Comparison of ENCODE assay signal across 21 cellular contexts in genomic region chr16:53780051-53780450, GRCh38.
DNase-seq lines count a peak whose midpoint lies in the region; ATAC-seq and TF ChIP-seq lines count a peak whose summit lies in the region.
"Had no signal": no experiment of that assay in that cellular context is flagged by ENCODE, and none has a peak within 500 bp of the region (broad histone marks: within the 10 kb centered on the region; RNA-seq: fewer than 3 reads in every experiment).

No MANE protein-coding gene starts in this region.

- ATAC-seq in mucosa of descending colon, result peak; percentile 85
- peak; percentile 67 for ATAC-seq in upper lobe of right lung
- no peak for ATAC-seq in GM21528 (IDR thresholded peaks at IDR 0.05; ENCODE audit: low FRiP score, unreplicated experiment)
- no peak for ATAC-seq in HG03442 (IDR thresholded peaks at IDR 0.05; ENCODE audit: unreplicated experiment)
- ATAC-seq: activated CD4-positive, CD25-positive, alpha-beta regulatory T cell treated with anti-CD3 and anti-CD28 coated beads, Interleukin-2, amount 50 U/mL, for 24 hours; activated naive CD8-positive, alpha-beta T cell treated with anti-CD3 and anti-CD28 coated beads, Interleukin-2, amount 50 U/mL, for 24 hours; stimulated activated effector memory CD8-positive, alpha-beta T cell treated with anti-CD3 and anti-CD28 coated beads, Interleukin-12 subunit alpha, Interleukin-12 subunit beta, amount 100 ng/mL, for 72 hours had no signal

- TF ChIP-seq CTCF in mucosa of descending colon (IDR thresholded peaks at IDR 0.05), result no peak
- no peak for TF ChIP-seq CTCF in upper lobe of right lung (IDR thresholded peaks at IDR 0.05)

- no peaks in the 10 kb centered on the region for H3K27me3 ChIP-seq in upper lobe of right lung

- no peak overlapping the region for H3K4me3 Mint-ChIP-seq in activated naive CD4-positive, alpha-beta T cell treated with anti-CD3 and anti-CD28 coated beads, Interleukin-2, amount 50 U/mL, for 24 hours
- H3K4me3 Mint-ChIP-seq: activated naive CD8-positive, alpha-beta T cell treated with anti-CD3 and anti-CD28 coated beads, Interleukin-2, amount 50 U/mL, for 24 hours; activated T-helper 1 cell treated with anti-CD3 and anti-CD28 coated beads, Interleukin-12 subunit alpha, Interleukin-12 subunit beta, Interleukin-2, Interleukin-4 antibody, amounts not matched to agents 30 ng/mL and 10 ng/mL and 1 ng/mL, durations not matched to agents 14 hours and 24 hours and 36 hours; CD14-positive monocyte; mesothelial cell of epicardium; stimulated activated effector memory CD8-positive, alpha-beta T cell treated with anti-CD3 and anti-CD28 coated beads, Interleukin-12 subunit alpha, Interleukin-12 subunit beta, amount 100 ng/mL, for 72 hours; type B pancreatic cell had no signal

- H3K4me3 ChIP-seq in mucosa of descending colon, result no peak overlapping the region
- H3K4me3 ChIP-seq in upper lobe of right lung, result no peak overlapping the region

- H3K9me3 ChIP-seq in mucosa of descending colon, result no peaks in the 10 kb centered on the region
- H3K9me3 ChIP-seq in upper lobe of right lung, result no peaks in the 10 kb centered on the region

- H3K36me3 ChIP-seq in mucosa of descending colon (ENCODE audit: low read depth) (no peaks in the 10 kb centered on the region), upper lobe of right lung (no peaks in the 10 kb centered on the region)

- peaks cover 5% of the 10 kb centered on the region for H3K36me3 Mint-ChIP-seq in activated naive CD4-positive, alpha-beta T cell treated with anti-CD3 and anti-CD28 coated beads, Interleukin-2, amount 50 U/mL, for 24 hours
- H3K36me3 Mint-ChIP-seq: stimulated activated effector memory CD8-positive, alpha-beta T cell treated with anti-CD3 and anti-CD28 coated beads, Interleukin-12 subunit alpha, Interleukin-12 subunit beta, amount 100 ng/mL, for 72 hours had no signal

- peak overlapping the region; percentile 12 for H3K27ac Mint-ChIP-seq in activated naive CD4-positive, alpha-beta T cell treated with anti-CD3 and anti-CD28 coated beads, Interleukin-2, amount 50 U/mL, for 24 hours
- H3K27ac Mint-ChIP-seq: activated naive CD8-positive, alpha-beta T cell treated with anti-CD3 and anti-CD28 coated beads, Interleukin-2, amount 50 U/mL, for 24 hours; activated T-helper 1 cell treated with anti-CD3 and anti-CD28 coated beads, Interleukin-12 subunit alpha, Interleukin-12 subunit beta, Interleukin-2, Interleukin-4 antibody, amounts not matched to agents 30 ng/mL and 10 ng/mL and 1 ng/mL, durations not matched to agents 14 hours and 24 hours and 36 hours; mesothelial cell of epicardium; stimulated activated effector memory CD8-positive, alpha-beta T cell treated with anti-CD3 and anti-CD28 coated beads, Interleukin-12 subunit alpha, Interleukin-12 subunit beta, amount 100 ng/mL, for 72 hours; type B pancreatic cell had no signal

- H3K27ac ChIP-seq in caudate nucleus (ENCODE audit: low read depth, low read length), result peak overlapping the region; percentile 32
- no peak overlapping the region for H3K27ac ChIP-seq in upper lobe of right lung

- no peak for DNase-seq in activated naive CD4-positive, alpha-beta T cell treated with anti-CD3 and anti-CD28 coated beads, Interleukin-2, amount 50 U/mL, for 16 hours
- DNase-seq in caudate nucleus (lab: John Stamatoyannopoulos, UW) (no peak), mucosa of descending colon (peak in 1 of 3 donors; percentile 55), upper lobe of right lung (no peak), NCI-H1092 treated with DMSO at 0.1 percent for 48 hours (lab: John Stamatoyannopoulos, UW) (no peak)
- DNase-seq: activated CD8-positive, alpha-beta memory T cell treated with anti-CD3 and anti-CD28 coated beads for 24 hours; activated naive CD8-positive, alpha-beta T cell treated with anti-CD3 and anti-CD28 coated beads, Interleukin-2, amount 50 U/mL, for 24 hours; DMS153; effector memory CD4-positive, alpha-beta T cell; MM.1S; NCI-H1694 treated with DMSO at 0.1 percent for 48 hours; SHP77 treated with DMSO at 0.1 percent for 48 hours had no signal

- peaks cover 60% of the 10 kb centered on the region for H3K4me1 Mint-ChIP-seq in activated naive CD4-positive, alpha-beta T cell treated with anti-CD3 and anti-CD28 coated beads, Interleukin-2, amount 50 U/mL, for 24 hours

- intact Hi-C loops in mucosa of descending colon (cut with DNase I, micrococcal nuclease) (no loop called here), upper lobe of right lung (cut with DNase I) (no loop called here)

- H3K9me3 Mint-ChIP-seq in activated naive CD4-positive, alpha-beta T cell treated with anti-CD3 and anti-CD28 coated beads, Interleukin-2, amount 50 U/mL, for 24 hours, result no peaks in the 10 kb centered on the region
- H3K9me3 Mint-ChIP-seq: activated naive CD8-positive, alpha-beta T cell treated with anti-CD3 and anti-CD28 coated beads, Interleukin-2, amount 50 U/mL, for 24 hours; activated T-helper 1 cell treated with anti-CD3 and anti-CD28 coated beads, Interleukin-12 subunit alpha, Interleukin-12 subunit beta, Interleukin-2, Interleukin-4 antibody, amounts not matched to agents 30 ng/mL and 10 ng/mL and 1 ng/mL, durations not matched to agents 14 hours and 24 hours and 36 hours; stimulated activated effector memory CD8-positive, alpha-beta T cell treated with anti-CD3 and anti-CD28 coated beads, Interleukin-12 subunit alpha, Interleukin-12 subunit beta, amount 100 ng/mL, for 72 hours had no signal

- no peaks in the 10 kb centered on the region for H3K27me3 Mint-ChIP-seq in activated naive CD4-positive, alpha-beta T cell treated with anti-CD3 and anti-CD28 coated beads, Interleukin-2, amount 50 U/mL, for 24 hours
- H3K27me3 Mint-ChIP-seq: activated naive CD8-positive, alpha-beta T cell treated with anti-CD3 and anti-CD28 coated beads, Interleukin-2, amount 50 U/mL, for 24 hours; type B pancreatic cell had no signal

- H3K4me1 ChIP-seq in mucosa of descending colon (ENCODE audit: low read depth), result peaks cover 30% of the 10 kb centered on the region
- peaks cover 37% of the 10 kb centered on the region for H3K4me1 ChIP-seq in upper lobe of right lung

Comparison
In these comparisons a context has a peak if more than half of its experiments do, and no peak if none do; other contexts are left out.
1. ATAC-seq: peak in mucosa of descending colon (single experiment) and upper lobe of right lung (single experiment); none in GM21528 (single experiment) and HG03442 (single experiment).